Comparison of ENCODE assay signal across 10 cellular contexts in the genomic region with DNA sequence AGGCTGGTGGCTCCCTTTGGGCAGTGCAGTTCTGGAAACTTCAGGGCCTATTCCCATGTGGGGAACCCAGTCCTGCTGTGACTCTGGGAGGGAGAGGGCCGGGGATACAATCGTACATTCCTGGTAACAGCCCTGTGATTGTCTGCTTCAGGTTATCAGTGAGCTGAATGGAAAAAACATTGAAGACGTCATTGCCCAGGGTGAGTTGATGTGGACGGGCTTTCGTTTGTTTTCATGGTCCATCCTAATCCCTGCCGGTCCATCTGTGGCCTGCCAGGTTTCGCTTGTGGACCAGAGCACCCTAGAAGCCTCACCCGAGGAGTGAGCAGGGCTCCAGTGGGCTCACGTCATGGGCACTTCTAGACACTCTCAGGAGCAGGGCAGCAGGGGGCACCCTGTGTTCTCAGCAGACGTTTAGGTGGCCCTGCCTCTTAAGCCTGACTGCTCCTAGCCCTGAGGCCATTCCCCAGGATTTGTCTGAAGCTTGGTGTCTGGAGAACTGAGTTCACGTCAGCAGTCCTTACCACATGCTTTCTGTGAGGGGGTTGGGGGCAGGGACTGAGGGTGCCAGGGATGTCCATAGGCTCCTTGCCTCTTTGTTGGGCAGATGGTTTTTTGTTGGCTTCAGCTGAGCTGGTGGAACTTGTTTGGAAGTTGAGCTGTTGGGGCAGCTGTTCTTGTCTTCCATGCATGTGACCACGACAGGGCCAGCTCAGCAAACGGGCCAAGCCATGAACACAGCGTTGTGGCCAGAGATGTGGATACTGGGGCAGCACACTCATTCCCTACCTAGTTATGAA. TPM values are rescaled to one million over a fixed set of nuclear protein-coding genes. Genes with fewer than 3 reads are reported as not detected.
A peak's percentile ranks its signal among the peaks of the same experiment; 100 is the strongest.
DNase-seq lines count a peak whose midpoint lies in the region; ATAC-seq, FAIRE-seq and TF ChIP-seq lines count a peak whose summit lies in the region.
"Had no signal": no experiment of that assay in that cellular context is flagged by ENCODE, and none has a peak within 500 bp of the region (broad histone marks: within the 10 kb centered on the region; RNA-seq: fewer than 3 reads in every experiment).

No MANE protein-coding gene starts in this region.

- H3K9ac ChIP-seq in HUES64 (ENCODE audit: low read depth, low read length) (peak overlapping the region; percentile 99), astrocyte (ENCODE audit: low read length) (peak overlapping the region; percentile 94), mesendoderm (ENCODE audit: low read length) (peak overlapping the region; percentile 99)

- no peak for TF ChIP-seq EP300 in tibial nerve (IDR thresholded peaks at IDR 0.05)

- FAIRE-seq in astrocyte (lab: Jason Lieb, UNC), result no peak

- H4K5ac ChIP-seq in mesendoderm (ENCODE audit: low read length), result no peak overlapping the region

- no peak overlapping the region for H3K23ac ChIP-seq in mesendoderm (ENCODE audit: low read length)

- intact Hi-C loops in CD14-positive monocyte (cut with micrococcal nuclease), result no loop called here

- peak overlapping the region; percentile 98 for H3K27ac ChIP-seq in HUES64 (ENCODE audit: low read depth, low read length)
- H3K27ac ChIP-seq in astrocyte (ENCODE audit: low read depth, low read length), result no peak overlapping the region
- H3K27ac ChIP-seq in mesendoderm (ENCODE audit: low read depth, low read length), result no peak overlapping the region
- H3K27ac ChIP-seq in tibial nerve, result peak overlapping the region in 2 of 4 donors; percentile 96 to 97

- H3K79me1 ChIP-seq in mesendoderm (ENCODE audit: low read length), result peaks cover 19% of the 10 kb centered on the region

- no peak for ATAC-seq in GM19397 (IDR thresholded peaks at IDR 0.05; ENCODE audit: unreplicated experiment)

- H3K36me3 Mint-ChIP-seq in CD14-positive monocyte, result peaks cover 22 to 30% of the 10 kb centered on the region in 2 donors
- peaks cover 15% of the 10 kb centered on the region for H3K36me3 Mint-ChIP-seq in astrocyte (ENCODE audit: low read depth, unreplicated experiment)

- H3K4me2 ChIP-seq in astrocyte (ENCODE audit: low read length), result peak overlapping the region; percentile 92
- H3K4me2 ChIP-seq in mesendoderm (ENCODE audit: low read length), result peak overlapping the region; percentile 78

- no peak overlapping the region for H3K18ac ChIP-seq in mesendoderm (ENCODE audit: low read length)

- no peak overlapping the region for H3K4ac ChIP-seq in mesendoderm (ENCODE audit: low read depth, low read length)

- H2AFZ ChIP-seq in astrocyte (ENCODE audit: low read depth, low read length), result no peak overlapping the region

- H3K36me3 ChIP-seq in HUES64 (ENCODE audit: insufficient read depth, low read length) (peaks cover 35% of the 10 kb centered on the region), astrocyte (ENCODE audit: insufficient read depth, low read length) (peaks cover 23% of the 10 kb centered on the region), mesendoderm (ENCODE audit: control insufficient read depth, insufficient read depth, low read length) (peaks cover 19% of the 10 kb centered on the region), tibial nerve (peaks cover 0 to 47% (median 7%) of the 10 kb centered on the region in 3 donors)

- H3K27me3 ChIP-seq in HUES64 (ENCODE audit: insufficient read depth, low read length) (no peaks in the 10 kb centered on the region), astrocyte (ENCODE audit: insufficient read depth, low read length) (no peaks in the 10 kb centered on the region), mesendoderm (ENCODE audit: insufficient read depth, low read length, poor library complexity) (no peaks in the 10 kb centered on the region), tibial nerve (no peaks in the 10 kb centered on the region)
- H3K27me3 ChIP-seq: upper lobe of left lung had no signal

- no peak for DNase-seq in CD14-positive monocyte (ENCODE audit: low spot score)
- no peak for DNase-seq in astrocyte (ENCODE audit: low read depth)
- peak; percentile 47 for DNase-seq in mesendoderm
- DNase-seq in tibial nerve (ENCODE audit: low spot score in 2 of 2), result no peak
- DNase-seq in NCI-H2029 treated with DMSO at 0.1 percent for 48 hours (lab: John Stamatoyannopoulos, UW), result no peak
- DNase-seq in NCI-H2107 (lab: John Stamatoyannopoulos, UW), result no peak
- DNase-seq: MV-4-11 had no signal

- 91% methylated on average over 13 of the region's 14 CpGs for WGBS in HUES64
- no CpG with 5 or more reads among the region's 14 CpGs for WGBS in mesendoderm (ENCODE audit: extremely low coverage, insufficient coverage, low lambda C conversion rate)
- WGBS in tibial nerve, 2 donors, result 66 to 72% methylated on average over 14 of the region's 14 CpGs

- H2BK15ac ChIP-seq in mesendoderm (replicated peaks; ENCODE audit: low read depth), result no peak overlapping the region

- TF ChIP-seq POLR2A in tibial nerve (IDR thresholded peaks at IDR 0.05), result no peak

- peak overlapping the region in 4 of 7 donors; percentile 68 to 97 (median 91) for H3K27ac Mint-ChIP-seq in CD14-positive monocyte
- H3K27ac Mint-ChIP-seq in astrocyte (ENCODE audit: unreplicated experiment), result peak overlapping the region; percentile 87

- H3K4me3 ChIP-seq in HUES64 (ENCODE audit: low read length), result peak overlapping the region; percentile 98
- H3K4me3 ChIP-seq in astrocyte (ENCODE audit: insufficient read depth, low read depth, low read length), result peak overlapping the region; percentile 87
- peak overlapping the region; percentile 98 for H3K4me3 ChIP-seq in mesendoderm (ENCODE audit: low read length)
- H3K4me3 ChIP-seq in tibial nerve, result peak overlapping the region in 1 of 4 donors; percentile 90

- H3K4me1 Mint-ChIP-seq in CD14-positive monocyte (peaks cover 33% of the 10 kb centered on the region), astrocyte (ENCODE audit: low read depth, unreplicated experiment) (peaks cover 18% of the 10 kb centered on the region)

- H3K27me3 Mint-ChIP-seq in CD14-positive monocyte (ENCODE audit: low read depth in 3 of 3) (no peaks in the 10 kb centered on the region), astrocyte (ENCODE audit: low read depth, unreplicated experiment) (no peaks in the 10 kb centered on the region)

- H2AK5ac ChIP-seq in mesendoderm (ENCODE audit: low read length), result no peak overlapping the region

- H3K4me1 ChIP-seq in HUES64 (ENCODE audit: insufficient read depth, low read length) (peaks cover 6% of the 10 kb centered on the region), astrocyte (ENCODE audit: insufficient read depth, low read length) (peaks cover 17% of the 10 kb centered on the region), mesendoderm (ENCODE audit: control insufficient read depth, low read depth, low read length) (peaks cover 3% of the 10 kb centered on the region), tibial nerve (peaks cover 0 to 34% (median 21%) of the 10 kb centered on the region in 4 donors)

- no peak overlapping the region for H4K8ac ChIP-seq in mesendoderm (ENCODE audit: low read depth, low read length)

- peaks cover 0 to 2% (median 0%) of the 10 kb centered on the region in 7 donors for H3K9me3 Mint-ChIP-seq in CD14-positive monocyte
- H3K9me3 Mint-ChIP-seq in astrocyte (ENCODE audit: unreplicated experiment), result no peaks in the 10 kb centered on the region

- no peak overlapping the region for H2BK5ac ChIP-seq in mesendoderm (ENCODE audit: low read length)

- H3K9me3 ChIP-seq in HUES64 (ENCODE audit: insufficient read depth, low read depth, low read length), result no peaks in the 10 kb centered on the region
- no peaks in the 10 kb centered on the region for H3K9me3 ChIP-seq in astrocyte (ENCODE audit: insufficient read depth, low read depth, low read length)
- H3K9me3 ChIP-seq in tibial nerve, result no peaks in the 10 kb centered on the region
- H3K9me3 ChIP-seq: upper lobe of left lung had no signal

- TF ChIP-seq CTCF in CD14-positive monocyte (IDR thresholded peaks at IDR 0.05) (no peak), astrocyte (IDR thresholded peaks at IDR 0.05; ENCODE audit: insufficient read depth, low read depth, low read length) (no peak), tibial nerve (IDR thresholded peaks at IDR 0.05) (no peak)

- H4K20me1 ChIP-seq in astrocyte (ENCODE audit: insufficient read depth, low read length), result peaks cover 39% of the 10 kb centered on the region

- H3K4me3 Mint-ChIP-seq in CD14-positive monocyte, result peak overlapping the region in 1 of 2 donors; percentile 93
- peak overlapping the region; percentile 96 for H3K4me3 Mint-ChIP-seq in astrocyte (ENCODE audit: unreplicated experiment)

- peak overlapping the region; percentile 100 for H3K56ac ChIP-seq in mesendoderm (ENCODE audit: low read length)

- no peak overlapping the region for H2BK120ac ChIP-seq in mesendoderm (ENCODE audit: low read depth, low read length)

- H3K79me2 ChIP-seq in astrocyte (ENCODE audit: insufficient read depth, low read length) (peaks cover 57% of the 10 kb centered on the region), mesendoderm (ENCODE audit: control insufficient read depth, insufficient read depth, low read length) (peaks cover 33% of the 10 kb centered on the region)

RNA-seq across cellular contexts. Expression of a gene that starts 1.9 kb away (rescaled TPM):
- 100 to 1,000 TPM; 879 to 990 TPM for polyA plus RNA-seq in CD14-positive monocyte
- polyA plus RNA-seq in HUES64 (2013, experiment 1 of 2), result 1,606 TPM
- polyA plus RNA-seq in HUES64 (2013, experiment 2 of 2), result 1,733 TPM
- total RNA-seq in astrocyte (1,592 and 1,666 TPM in 2 replicates), tibial nerve (100 to 1,000 TPM; 404 to 765 (median 584) TPM)
- 5,392 TPM for polyA plus RNA-seq in mesendoderm (2013, experiment 1 of 2)
- polyA plus RNA-seq in mesendoderm (2013, experiment 2 of 2), result 5,255 TPM

RNA-seq across cellular contexts. Expression of a gene that starts 6.6 kb away (rescaled TPM):
- polyA plus RNA-seq in CD14-positive monocyte, result 1 to 10 TPM; 1.6 to 2.6 TPM
- polyA plus RNA-seq in HUES64 (2013, experiment 1 of 2), result 13.0 TPM
- polyA plus RNA-seq in HUES64 (2013, experiment 2 of 2), result 15.2 TPM
- 22.2 and 26.8 TPM in 2 replicates for total RNA-seq in astrocyte
- 9.5 TPM for polyA plus RNA-seq in mesendoderm (2013, experiment 1 of 2)
- 9.2 TPM for polyA plus RNA-seq in mesendoderm (2013, experiment 2 of 2)
- 10 to 100 TPM; 32.2 to 67.5 (median 35.9) TPM for total RNA-seq in tibial nerve

RNA-seq across cellular contexts. Expression of a gene that starts 7.1 kb away (rescaled TPM):
- 10 to 100 TPM; 26.8 to 35.0 TPM for polyA plus RNA-seq in CD14-positive monocyte
- 21.5 TPM for polyA plus RNA-seq in HUES64 (2013, experiment 1 of 2)
- 23.5 TPM for polyA plus RNA-seq in HUES64 (2013, experiment 2 of 2)
- 46.8 and 50.8 TPM in 2 replicates for total RNA-seq in astrocyte
- 25.3 TPM for polyA plus RNA-seq in mesendoderm (2013, experiment 1 of 2)
- 26.5 TPM for polyA plus RNA-seq in mesendoderm (2013, experiment 2 of 2)
- 100 to 1,000 TPM; 136 to 314 (median 187) TPM for total RNA-seq in tibial nerve

RNA-seq across cellular contexts. Expression of a gene that starts 13.6 kb away (rescaled TPM):
- 1 to 10 TPM; 4.4 to 5.6 TPM for polyA plus RNA-seq in CD14-positive monocyte
- 30.7 TPM for polyA plus RNA-seq in HUES64 (2013, experiment 1 of 2)
- polyA plus RNA-seq in HUES64 (2013, experiment 2 of 2), result 26.8 TPM
- total RNA-seq in astrocyte (20.5 and 21.4 TPM in 2 replicates), tibial nerve (10 to 100 TPM in 2 of 4 donors, 1 to 10 TPM in 2; 8.0 to 17.5 (median 10.0) TPM)
- 30.5 TPM for polyA plus RNA-seq in mesendoderm (2013, experiment 1 of 2)
- polyA plus RNA-seq in mesendoderm (2013, experiment 2 of 2), result 30.6 TPM

RNA-seq across cellular contexts. Expression of a gene that starts 16.1 kb away (rescaled TPM):
- 1 to 10 TPM; 1.0 to 1.4 TPM for polyA plus RNA-seq in CD14-positive monocyte
- 7.4 TPM for polyA plus RNA-seq in HUES64 (2013, experiment 1 of 2)
- 10.2 TPM for polyA plus RNA-seq in HUES64 (2013, experiment 2 of 2)
- total RNA-seq in astrocyte (2.6 TPM in 2 replicates), tibial nerve (10 to 100 TPM in 3 of 4 donors, 1 to 10 TPM in 1; 7.1 to 19.7 (median 16.8) TPM)
- 5.0 TPM for polyA plus RNA-seq in mesendoderm (2013, experiment 1 of 2)
- polyA plus RNA-seq in mesendoderm (2013, experiment 2 of 2), result 4.8 TPM
